ENCODE assay signal across 10 cellular contexts in the genomic region with DNA sequence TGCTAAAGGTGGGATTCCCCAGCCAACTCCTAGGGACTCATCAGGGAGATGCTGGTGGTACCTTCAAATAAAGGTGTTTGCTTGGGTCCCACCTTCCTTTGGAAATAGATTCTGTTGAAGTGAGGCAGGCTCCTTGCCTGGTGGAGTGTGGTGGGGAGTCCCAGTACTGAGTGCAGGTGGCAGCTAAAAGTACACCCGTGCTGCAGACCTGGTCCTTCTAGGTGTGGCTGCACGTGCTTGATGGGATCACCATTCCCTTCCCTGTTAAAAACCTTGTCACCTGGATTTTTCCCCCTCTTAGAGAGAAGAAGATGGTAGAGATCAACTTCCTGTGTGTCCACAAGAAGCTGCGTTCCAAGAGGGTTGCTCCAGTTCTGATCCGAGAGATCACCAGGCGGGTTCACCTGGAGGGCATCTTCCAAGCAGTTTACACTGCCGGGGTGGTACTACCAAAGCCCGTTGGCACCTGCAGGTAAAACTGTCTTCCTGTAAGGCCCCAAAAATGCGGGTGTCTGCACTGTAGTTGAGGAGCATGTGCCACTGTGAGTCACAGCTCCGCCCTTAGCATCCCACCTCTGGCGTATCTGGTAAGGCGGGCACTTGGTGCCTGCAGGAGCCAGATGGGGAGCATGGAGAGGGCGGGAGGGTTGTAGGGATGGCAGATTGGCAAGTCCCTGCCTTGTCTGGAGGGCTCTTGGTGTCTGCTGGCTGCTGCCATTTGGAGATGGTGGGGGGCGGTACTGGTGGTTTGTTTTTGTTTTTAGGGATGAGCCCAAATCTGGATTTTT. TPM values are rescaled to one million over a fixed set of nuclear protein-coding genes. Genes with fewer than 3 reads are reported as not detected.
A peak's percentile ranks its signal among the peaks of the same experiment; 100 is the strongest.
DNase-seq lines count a peak whose midpoint lies in the region; ATAC-seq and TF ChIP-seq lines count a peak whose summit lies in the region.
"Had no signal": no experiment of that assay in that cellular context is flagged by ENCODE, and none has a peak within 500 bp of the region (broad histone marks: within the 10 kb centered on the region; RNA-seq: fewer than 3 reads in every experiment).

No MANE protein-coding gene starts in this region.

- H3K27ac ChIP-seq in coronary artery, result peak overlapping the region; percentile 24 to 89
- peak overlapping the region; percentile 42 for H3K27ac ChIP-seq in psoas muscle
- H3K27ac ChIP-seq in prostate gland, result no peak overlapping the region
- H3K27ac ChIP-seq in CD4-positive, alpha-beta T cell (ENCODE audit: low read depth, low read length), result no peak overlapping the region

- intact Hi-C loops in Caco-2 (cut with micrococcal nuclease; ENCODE audit: unreplicated experiment) (loop anchor here (2.0 kb wide), 1 partner anchor 35 kb away; the partner anchor contains the start of gene PLCD3), psoas muscle (cut with DNase I) (loop anchor here (5.0 kb wide), 3 partner anchors 34 to 46 kb away; partner anchors contain the start of genes DCAKD (in 1 of the 2), NMT1 (in 1 of the 2) and PLCD3 (in 1 of the 2)), prostate gland (cut with DNase I) (loop anchor here (2.0 kb wide), 1 partner anchor 177 kb away; no protein-coding TSS in a partner anchor)
- intact Hi-C loops in CD4-positive, alpha-beta T cell (cut with DNase I, micrococcal nuclease), result loop anchor here in 1 of 2 experiments (2.0 to 5.0 kb wide), 2 partner anchors 76 to 175 kb away; no protein-coding TSS in a partner anchor

- CTCF ChIA-PET in Caco-2 (lab: Charles Lee), result interaction anchor here (0.6 to 2.5 kb wide), 11 partner anchors 10 to 178 kb away, joined by 3 to 13 read pairs (median 4); partner anchors contain the start of genes ACBD4, HEXIM1 and NMT1
- CTCF ChIA-PET in CD4-positive, alpha-beta T cell (lab: Charles Lee), result interaction anchor here (1.0 to 1.7 kb wide), 8 partner anchors 14 to 319 kb away, joined by 3 to 7 read pairs (median 5); no protein-coding TSS in a partner anchor

- no peaks in the 10 kb centered on the region for H3K9me3 Mint-ChIP-seq in Caco-2 (ENCODE audit: unreplicated experiment)
- no peaks in the 10 kb centered on the region for H3K9me3 Mint-ChIP-seq in CD4-positive, alpha-beta T cell
- H3K9me3 Mint-ChIP-seq: neural crest cell had no signal

- TF ChIP-seq POLR2A in prostate gland (IDR thresholded peaks at IDR 0.05), result no peak

- H3K4me3 Mint-ChIP-seq in Caco-2 (ENCODE audit: unreplicated experiment), result no peak overlapping the region
- H3K4me3 Mint-ChIP-seq in CD4-positive, alpha-beta T cell, result no peak overlapping the region
- H3K4me3 Mint-ChIP-seq: neural crest cell had no signal

- H3K4me1 ChIP-seq in Caco-2 (peaks cover 6% of the 10 kb centered on the region; the same call in 1 of the 2 replicates), psoas muscle (peaks cover 33% of the 10 kb centered on the region), prostate gland (replicated peaks) (peaks cover 5% of the 10 kb centered on the region)

- no peaks in the 10 kb centered on the region for H3K27me3 Mint-ChIP-seq in Caco-2 (ENCODE audit: insufficient read depth, unreplicated experiment)
- no peaks in the 10 kb centered on the region for H3K27me3 Mint-ChIP-seq in CD4-positive, alpha-beta T cell

- DNase-seq in Caco-2 (no peak), NCI-H2171 treated with DMSO at 0.1 percent for 48 hours (lab: John Stamatoyannopoulos, UW) (peak; percentile 93), coronary artery (ENCODE audit: low spot score) (no peak), psoas muscle (peak in 1 of 2 donors; percentile 54), prostate gland (ENCODE audit: low spot score) (no peak), AML-193 (lab: John Stamatoyannopoulos, UW) (no peak)
- DNase-seq in CD4-positive, alpha-beta T cell, result no peak

- H3K27me3 ChIP-seq in Caco-2 (replicated peaks; ENCODE audit: control insufficient read depth, insufficient read depth, low read length), result no peaks in the 10 kb centered on the region
- H3K27me3 ChIP-seq in psoas muscle (ENCODE audit: insufficient read depth in 3 of 3, low read length in 2 of 3), result no peaks in the 10 kb centered on the region
- no peaks in the 10 kb centered on the region for H3K27me3 ChIP-seq in prostate gland (replicated peaks; ENCODE audit: insufficient read depth)
- H3K27me3 ChIP-seq in CD4-positive, alpha-beta T cell (ENCODE audit: control insufficient read depth, insufficient read depth, low read length), result no peaks in the 10 kb centered on the region

- H3K36me3 ChIP-seq in Caco-2 (ENCODE audit: control insufficient read depth, insufficient read depth, low read length) (peaks cover 2% of the 10 kb centered on the region), psoas muscle (ENCODE audit: insufficient read depth in 1 of 2, low read depth in 1 of 2) (peaks cover 26 to 97% of the 10 kb centered on the region in 2 donors), prostate gland (peaks cover 7 to 26% of the 10 kb centered on the region in 2 donors)

- 70 to 85% (median 78%) methylated on average over 13 of the region's 13 CpGs for WGBS in psoas muscle, 3 donors
- WGBS in prostate gland, result 66% methylated on average over 13 of the region's 13 CpGs

- no TSS peak for BruUV-seq in Caco-2 (replicated peaks; lab: Mats Ljungman, UMichigan)

- no peak overlapping the region for H3K4me3 ChIP-seq in Caco-2 (ENCODE audit: low read depth, low read length)
- no peak overlapping the region for H3K4me3 ChIP-seq in coronary artery
- H3K4me3 ChIP-seq in psoas muscle, result no peak overlapping the region
- no peak overlapping the region for H3K4me3 ChIP-seq in prostate gland
- H3K4me3 ChIP-seq: smooth muscle cell had no signal

- H3K36me3 Mint-ChIP-seq in Caco-2 (ENCODE audit: insufficient read depth, unreplicated experiment), result peaks cover 94% of the 10 kb centered on the region
- peaks cover 79% of the 10 kb centered on the region for H3K36me3 Mint-ChIP-seq in CD4-positive, alpha-beta T cell (ENCODE audit: low read depth)

- H3K4me1 Mint-ChIP-seq in Caco-2 (ENCODE audit: low read depth, unreplicated experiment), result peaks cover 7% of the 10 kb centered on the region
- peaks cover 7% of the 10 kb centered on the region for H3K4me1 Mint-ChIP-seq in CD4-positive, alpha-beta T cell (ENCODE audit: low read depth)
- H3K4me1 Mint-ChIP-seq: neural crest cell had no signal

- H3K9me3 ChIP-seq in Caco-2 (no peaks in the 10 kb centered on the region), psoas muscle (no peaks in the 10 kb centered on the region), prostate gland (no peaks in the 10 kb centered on the region)
- H3K9me3 ChIP-seq in CD4-positive, alpha-beta T cell (ENCODE audit: control insufficient read depth, low read length), result no peaks in the 10 kb centered on the region

- no peak for TF ChIP-seq CTCF in Caco-2 (IDR thresholded peaks at IDR 0.05; ENCODE audit: insufficient read depth in 1 of 2, low read depth in 1 of 2, low read length in 1 of 2, severe bottlenecking in 1 of 2, unreplicated experiment in 1 of 2)
- no peak for TF ChIP-seq CTCF in coronary artery (IDR thresholded peaks at IDR 0.05)
- no peak for TF ChIP-seq CTCF in psoas muscle (IDR thresholded peaks at IDR 0.05)
- no peak for TF ChIP-seq CTCF in prostate gland (IDR thresholded peaks at IDR 0.05)
- TF ChIP-seq CTCF in CD4-positive, alpha-beta T cell (IDR thresholded peaks at IDR 0.05), result no peak

- POLR2A ChIA-PET in Caco-2 (lab: Charles Lee), result no interaction called here
- POLR2A ChIA-PET in CD4-positive, alpha-beta T cell (lab: Charles Lee), result no interaction called here

- H3K27ac Mint-ChIP-seq in Caco-2 (ENCODE audit: unreplicated experiment), result peak overlapping the region; percentile 50
- no peak overlapping the region for H3K27ac Mint-ChIP-seq in CD4-positive, alpha-beta T cell

- ATAC-seq in psoas muscle, result no peak
- no peak for ATAC-seq in CD4-positive, alpha-beta T cell (ENCODE audit: poor library complexity)
- no peak for ATAC-seq in GM18873 (IDR thresholded peaks at IDR 0.05; ENCODE audit: low FRiP score, unreplicated experiment)

RNA-seq across cellular contexts. Expression of gene PLCD3, which starts 34.0 kb away (rescaled TPM):
- total RNA-seq in Caco-2 (2022) (74.3 and 88.5 TPM in 2 replicates), psoas muscle (100 to 1,000 TPM in 2 of 4 donors, 10 to 100 TPM in 2; 69.8 to 217 (median 122) TPM), prostate gland (100 to 1,000 TPM in 1 of 2 donors, 10 to 100 TPM in 1; 34.7 to 154 TPM)
- 100 to 1,000 TPM in 2 of 3 donors, 10 to 100 TPM in 1; 57.0 to 171 (median 170) TPM for polyA plus RNA-seq in psoas muscle
- total RNA-seq in CD4-positive, alpha-beta T cell, result 1 to 10 TPM; 1.8 to 2.4 TPM

RNA-seq across cellular contexts. Expression of gene NMT1, which starts 37.2 kb away (rescaled TPM):
- total RNA-seq in Caco-2 (2022), result 173 and 179 TPM in 2 replicates
- 100 to 1,000 TPM in 2 of 4 donors, 10 to 100 TPM in 2; 73.3 to 164 (median 93.1) TPM for total RNA-seq in psoas muscle
- 10 to 100 TPM; 58.0 to 79.7 (median 68.3) TPM for polyA plus RNA-seq in psoas muscle
- total RNA-seq in prostate gland, result 10 to 100 TPM; 39.4 to 68.5 TPM
- 10 to 100 TPM; 61.1 to 62.2 TPM for total RNA-seq in CD4-positive, alpha-beta T cell

RNA-seq across cellular contexts. Expression of gene ACBD4, which starts 37.2 kb away (rescaled TPM):
- 21.2 and 21.6 TPM in 2 replicates for total RNA-seq in Caco-2 (2022)
- 1 to 10 TPM; 3.9 to 8.2 (median 5.1) TPM for total RNA-seq in psoas muscle
- polyA plus RNA-seq in psoas muscle, result 1 to 10 TPM; 2.7 to 5.2 (median 4.4) TPM
- total RNA-seq in prostate gland, result 10 to 100 TPM; 18.8 to 23.3 TPM
- 10 to 100 TPM; 24.8 to 26.3 TPM for total RNA-seq in CD4-positive, alpha-beta T cell

RNA-seq across cellular contexts. Expression of gene DCAKD, which starts 46.8 kb away (rescaled TPM):
- total RNA-seq in Caco-2 (2022) (12.0 and 15.1 TPM in 2 replicates), psoas muscle (10 to 100 TPM in 3 of 4 donors, 1 to 10 TPM in 1; 6.9 to 13.5 (median 11.0) TPM), prostate gland (100 to 1,000 TPM in 1 of 2 donors, 10 to 100 TPM in 1; 91.1 to 111 TPM)
- polyA plus RNA-seq in psoas muscle, result 10 to 100 TPM in 1 of 3 donors, 1 to 10 TPM in 2; 6.4 to 14.2 (median 8.4) TPM
- 10 to 100 TPM; 11.6 to 12.2 TPM for total RNA-seq in CD4-positive, alpha-beta T cell

RNA-seq across cellular contexts. Expression of gene HEXIM1, which starts 50.0 kb away (rescaled TPM):
- total RNA-seq in Caco-2 (2022), result 71.0 and 78.0 TPM in 2 replicates
- 10 to 100 TPM; 21.3 to 52.2 (median 31.5) TPM for total RNA-seq in psoas muscle
- polyA plus RNA-seq in psoas muscle, result 100 to 1,000 TPM in 1 of 3 donors, 10 to 100 TPM in 1, 1 to 10 TPM in 1; 9.5 to 127 (median 22.0) TPM
- 10 to 100 TPM; 34.5 to 67.1 TPM for total RNA-seq in prostate gland
- total RNA-seq in CD4-positive, alpha-beta T cell, result 10 to 100 TPM; 50.5 to 50.9 TPM

Comparison
In these comparisons a context has a peak if more than half of its experiments do, and no peak if none do; other contexts are left out.
1. H3K27ac ChIP-seq: peak in coronary artery (2 of 2) and psoas muscle (single experiment); none in prostate gland (0 of 2) and CD4-positive, alpha-beta T cell (single experiment).
2. RNA of gene PLCD3, which starts 34.0 kb away (total RNA-seq): 69.8 to 217 TPM in psoas muscle, 34.7 to 154 TPM in prostate gland and 74.3 to 88.5 TPM in Caco-2; 1.8 to 2.4 TPM in CD4-positive, alpha-beta T cell; every median in the first group is over 10 times any median in the second.